Comparison of ENCODE assay signal across 1 cellular context in genomic region chrX:48003758-48004457, GRCh38.
TF ChIP-seq lines count a peak whose summit lies in the region.

Gene ZNF182, minus strand, starts transcription at chrX:48003989. Its CDS starts 1,380 bp downstream, at chrX:48002609.

TF ChIP-seq in HepG2, 621 proteins besides CTCF, POLR2A, EP300 and RAD21 (continued from another document):
- TF ChIP-seq, protein P1, sequence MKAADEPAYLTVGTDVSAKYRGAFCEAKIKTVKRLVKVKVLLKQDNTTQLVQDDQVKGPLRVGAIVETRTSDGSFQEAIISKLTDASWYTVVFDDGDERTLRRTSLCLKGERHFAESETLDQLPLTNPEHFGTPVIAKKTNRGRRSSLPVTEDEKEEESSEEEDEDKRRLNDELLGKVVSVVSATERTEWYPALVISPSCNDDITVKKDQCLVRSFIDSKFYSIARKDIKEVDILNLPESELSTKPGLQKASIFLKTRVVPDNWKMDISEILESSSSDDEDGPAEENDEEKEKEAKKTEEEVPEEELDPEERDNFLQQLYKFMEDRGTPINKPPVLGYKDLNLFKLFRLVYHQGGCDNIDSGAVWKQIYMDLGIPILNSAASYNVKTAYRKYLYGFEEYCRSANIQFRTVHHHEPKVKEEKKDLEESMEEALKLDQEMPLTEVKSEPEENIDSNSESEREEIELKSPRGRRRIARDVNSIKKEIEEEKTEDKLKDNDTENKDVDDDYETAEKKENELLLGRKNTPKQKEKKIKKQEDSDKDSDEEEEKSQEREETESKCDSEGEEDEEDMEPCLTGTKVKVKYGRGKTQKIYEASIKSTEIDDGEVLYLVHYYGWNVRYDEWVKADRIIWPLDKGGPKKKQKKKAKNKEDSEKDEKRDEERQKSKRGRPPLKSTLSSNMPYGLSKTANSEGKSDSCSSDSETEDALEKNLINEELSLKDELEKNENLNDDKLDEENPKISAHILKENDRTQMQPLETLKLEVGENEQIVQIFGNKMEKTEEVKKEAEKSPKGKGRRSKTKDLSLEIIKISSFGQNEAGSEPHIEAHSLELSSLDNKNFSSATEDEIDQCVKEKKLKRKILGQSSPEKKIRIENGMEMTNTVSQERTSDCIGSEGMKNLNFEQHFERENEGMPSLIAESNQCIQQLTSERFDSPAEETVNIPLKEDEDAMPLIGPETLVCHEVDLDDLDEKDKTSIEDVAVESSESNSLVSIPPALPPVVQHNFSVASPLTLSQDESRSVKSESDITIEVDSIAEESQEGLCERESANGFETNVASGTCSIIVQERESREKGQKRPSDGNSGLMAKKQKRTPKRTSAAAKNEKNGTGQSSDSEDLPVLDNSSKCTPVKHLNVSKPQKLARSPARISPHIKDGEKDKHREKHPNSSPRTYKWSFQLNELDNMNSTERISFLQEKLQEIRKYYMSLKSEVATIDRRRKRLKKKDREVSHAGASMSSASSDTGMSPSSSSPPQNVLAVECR (CRISPR knock-in tag; IDR thresholded peaks at IDR 0.05; ENCODE audit: borderline replicate concordance): peak; percentile 59; the same call in 1 of the 2 replicates
- peak; percentile 47; the same call in 1 of the 2 replicates for TF ChIP-seq HNF1B (CRISPR knock-in tag; IDR thresholded peaks at IDR 0.05)
- TF ChIP-seq, protein P2, sequence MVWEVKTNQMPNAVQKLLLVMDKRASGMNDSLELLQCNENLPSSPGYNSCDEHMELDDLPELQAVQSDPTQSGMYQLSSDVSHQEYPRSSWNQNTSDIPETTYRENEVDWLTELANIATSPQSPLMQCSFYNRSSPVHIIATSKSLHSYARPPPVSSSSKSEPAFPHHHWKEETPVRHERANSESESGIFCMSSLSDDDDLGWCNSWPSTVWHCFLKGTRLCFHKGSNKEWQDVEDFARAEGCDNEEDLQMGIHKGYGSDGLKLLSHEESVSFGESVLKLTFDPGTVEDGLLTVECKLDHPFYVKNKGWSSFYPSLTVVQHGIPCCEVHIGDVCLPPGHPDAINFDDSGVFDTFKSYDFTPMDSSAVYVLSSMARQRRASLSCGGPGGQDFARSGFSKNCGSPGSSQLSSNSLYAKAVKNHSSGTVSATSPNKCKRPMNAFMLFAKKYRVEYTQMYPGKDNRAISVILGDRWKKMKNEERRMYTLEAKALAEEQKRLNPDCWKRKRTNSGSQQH (CRISPR knock-in tag; IDR thresholded peaks at IDR 0.05; ENCODE audit: low read depth): 0 out of 2 replicates have a peak, but pooled peaks have one; percentile 41
- peak; percentile 26 for TF ChIP-seq MED8 (CRISPR knock-in tag; IDR thresholded peaks at IDR 0.05; ENCODE audit: insufficient replicate concordance)
- peak; percentile 63; the same call in 1 of the 2 replicates for TF ChIP-seq NFATC3 (CRISPR knock-in tag; IDR thresholded peaks at IDR 0.05)
- TF ChIP-seq STAT5B (CRISPR knock-in tag; IDR thresholded peaks at IDR 0.05): no peak
- no peak for TF ChIP-seq RARG (CRISPR knock-in tag; IDR thresholded peaks at IDR 0.05; ENCODE audit: low read depth)
- no peak for TF ChIP-seq CSRNP2 (CRISPR knock-in tag; conservative IDR thresholded peaks at IDR 0.05; ENCODE audit: low read depth)
- peak; percentile 41; the same call in 1 of the 2 replicates for TF ChIP-seq HDAC1 (CRISPR knock-in tag; IDR thresholded peaks at IDR 0.05)
- TF ChIP-seq POGZ (CRISPR knock-in tag; IDR thresholded peaks at IDR 0.05): peak; percentile 74
- TF ChIP-seq ZNF382 (CRISPR knock-in tag; IDR thresholded peaks at IDR 0.05; ENCODE audit: borderline replicate concordance): no peak
- peak; percentile 91 for TF ChIP-seq FOXK2 (IDR thresholded peaks at IDR 0.05)
- peak; percentile 36; the same call in 1 of the 2 replicates for TF ChIP-seq ERF (CRISPR knock-in tag; IDR thresholded peaks at IDR 0.05)
- TF ChIP-seq ZXDC (CRISPR knock-in tag; IDR thresholded peaks at IDR 0.05): no peak
- 0 out of 2 replicates have a peak, but pooled peaks have one; percentile 28 for TF ChIP-seq ZNF556 (CRISPR knock-in tag; IDR thresholded peaks at IDR 0.05; ENCODE audit: borderline replicate concordance)
- peak; percentile 62 for TF ChIP-seq ZFX (CRISPR knock-in tag; IDR thresholded peaks at IDR 0.05; ENCODE audit: low read depth)
- TF ChIP-seq KAT8 (CRISPR knock-in tag; IDR thresholded peaks at IDR 0.05): peak; percentile 45
- TF ChIP-seq FOXK1 (CRISPR knock-in tag; IDR thresholded peaks at IDR 0.05; ENCODE audit: borderline replicate concordance, low read depth): peak; percentile 67; the same call in 1 of the 2 replicates
- 0 out of 2 replicates have a peak, but pooled peaks have one; percentile 44 for TF ChIP-seq ZNF510 (CRISPR knock-in tag; IDR thresholded peaks at IDR 0.05; ENCODE audit: low read depth)
- TF ChIP-seq NFYB (CRISPR knock-in tag; IDR thresholded peaks at IDR 0.05): peak; percentile 60
- peak; percentile 44; the same call in 1 of the 2 replicates for TF ChIP-seq KDM5B (CRISPR knock-in tag; IDR thresholded peaks at IDR 0.05; ENCODE audit: borderline replicate concordance)
- TF ChIP-seq NFIC (IDR thresholded peaks at IDR 0.05; ENCODE audit: low read length): no peak
- 0 out of 2 replicates have a peak, but pooled peaks have one; percentile 45 for TF ChIP-seq PHF8 (CRISPR knock-in tag; IDR thresholded peaks at IDR 0.05)
- peak; percentile 67; the same call in 1 of the 2 replicates for TF ChIP-seq ZNF574 (CRISPR knock-in tag; IDR thresholded peaks at IDR 0.05)
- peak; percentile 41; the same call in 1 of the 2 replicates for TF ChIP-seq SALL1 (CRISPR knock-in tag; IDR thresholded peaks at IDR 0.05)
- TF ChIP-seq THAP11 (CRISPR knock-in tag; IDR thresholded peaks at IDR 0.05): peak; percentile 74; the same call in 1 of the 2 replicates
- TF ChIP-seq HNRNPK (IDR thresholded peaks at IDR 0.05; ENCODE audit: low read depth, low read length, poor library complexity, severe bottlenecking): no peak
- no peak for TF ChIP-seq ARHGAP35 (CRISPR knock-in tag; IDR thresholded peaks at IDR 0.05; ENCODE audit: borderline replicate concordance)
- peak; percentile 57; the same call in 1 of the 2 replicates for TF ChIP-seq ZNF788 (CRISPR knock-in tag; IDR thresholded peaks at IDR 0.05; ENCODE audit: borderline replicate concordance)
- TF ChIP-seq JUND (CRISPR knock-in tag; IDR thresholded peaks at IDR 0.05): 0 out of 2 replicates have a peak, but pooled peaks have one; percentile 74
- TF ChIP-seq BRF2 (CRISPR knock-in tag; IDR thresholded peaks at IDR 0.05): no peak
- no peak for TF ChIP-seq PHF5A (CRISPR knock-in tag; IDR thresholded peaks at IDR 0.05; ENCODE audit: low read depth, unreplicated experiment)
- peak; percentile 74 for TF ChIP-seq POLR2G (IDR thresholded peaks at IDR 0.05; ENCODE audit: low read depth, low read length)
- peak; percentile 98 for TF ChIP-seq ATF2 (CRISPR knock-in tag; IDR thresholded peaks at IDR 0.05)
- TF ChIP-seq ZNF747 (CRISPR knock-in tag; IDR thresholded peaks at IDR 0.05; ENCODE audit: borderline replicate concordance): no peak
- TF ChIP-seq, protein P3, sequence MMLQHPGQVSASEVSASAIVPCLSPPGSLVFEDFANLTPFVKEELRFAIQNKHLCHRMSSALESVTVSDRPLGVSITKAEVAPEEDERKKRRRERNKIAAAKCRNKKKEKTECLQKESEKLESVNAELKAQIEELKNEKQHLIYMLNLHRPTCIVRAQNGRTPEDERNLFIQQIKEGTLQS (CRISPR knock-in tag; IDR thresholded peaks at IDR 0.05): peak; percentile 58
- TF ChIP-seq ZNF232 (CRISPR knock-in tag; IDR thresholded peaks at IDR 0.05; ENCODE audit: borderline replicate concordance): no peak
- TF ChIP-seq FOXA1 (IDR thresholded peaks at IDR 0.05): peak; percentile 39; the same call in 1 of the 2 replicates
- TF ChIP-seq FOXA1 (CRISPR knock-in tag; IDR thresholded peaks at IDR 0.05): peak; percentile 95
- 0 out of 2 replicates have a peak, but pooled peaks have one; percentile 30 for TF ChIP-seq MYPOP (CRISPR knock-in tag; IDR thresholded peaks at IDR 0.05)
